Comparison of ENCODE assay signal across 9 cellular contexts in the genomic region with DNA sequence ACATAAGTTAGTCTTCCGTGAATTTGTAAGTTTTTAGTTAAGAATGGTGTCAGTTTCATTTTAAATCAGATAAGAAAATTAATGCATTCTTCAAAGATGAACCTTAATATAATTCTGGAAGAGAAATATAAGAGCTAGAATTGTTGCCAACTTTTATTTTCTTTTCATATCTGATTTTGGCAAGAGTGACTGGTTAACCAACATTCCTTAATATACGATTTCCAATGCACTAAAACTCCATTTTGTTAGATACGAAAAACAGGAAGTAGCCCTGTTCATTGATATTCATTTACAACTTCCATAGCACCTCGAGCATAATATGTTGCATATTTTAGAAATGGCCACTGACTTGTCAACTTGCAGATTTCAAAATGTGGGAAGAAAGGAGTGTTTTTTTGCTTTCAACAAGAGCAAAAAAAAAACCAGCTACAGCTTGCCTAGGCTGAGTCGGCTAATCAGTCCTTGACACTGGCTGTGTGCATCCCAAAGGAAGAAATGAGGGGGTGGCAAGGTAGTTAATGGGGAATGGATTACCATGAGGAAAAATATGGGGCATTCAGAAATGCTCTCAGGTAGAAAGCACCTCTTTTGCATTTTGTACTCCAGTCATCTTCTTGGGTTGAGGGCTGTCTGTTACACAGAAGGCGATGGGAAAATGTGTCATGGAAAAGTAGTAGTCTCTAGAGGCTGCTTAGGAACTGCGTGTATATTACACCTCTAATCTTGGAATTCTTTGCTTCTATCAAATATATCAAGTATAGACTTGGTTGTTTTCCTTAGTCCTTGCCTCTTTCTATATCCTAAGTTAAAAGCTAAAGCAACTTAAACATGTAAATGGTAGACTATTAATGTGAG. TPM values are rescaled to one million over a fixed set of nuclear protein-coding genes. Genes with fewer than 3 reads are reported as not detected.
A peak's percentile ranks its signal among the peaks of the same experiment; 100 is the strongest.
DNase-seq lines count a peak whose midpoint lies in the region; ATAC-seq and TF ChIP-seq lines count a peak whose summit lies in the region.
"Had no signal": no experiment of that assay in that cellular context is flagged by ENCODE, and none has a peak within 500 bp of the region (broad histone marks: within the 10 kb centered on the region; RNA-seq: fewer than 3 reads in every experiment).

No MANE protein-coding gene starts in this region.

- DNase-seq in activated T-cell treated with anti-CD3 and anti-CD28 coated beads, Interleukin-2, amount 50 U/mL, for 72 hours = no peak
- no peak for DNase-seq in activated T-cell treated with anti-CD3 and anti-CD28 coated beads, Interleukin-2, amount 50 U/mL, for 48 hours
- no peak for DNase-seq in activated B cell treated with CpG ODN at 0.5 μM for 24 hours
- DNase-seq in iris pigment epithelial cell (ENCODE audit: low read depth) = peak; percentile 17
- DNase-seq in testis = no peak
- no peak for DNase-seq in NCI-H510A treated with DMSO at 0.1 percent for 48 hours (lab: John Stamatoyannopoulos, UW)
- no peak for DNase-seq in NCI-H146 treated with DMSO at 0.1 percent for 48 hours (lab: John Stamatoyannopoulos, UW; ENCODE audit: unreplicated experiment)
- no peak for DNase-seq in NCI-H2227 (lab: John Stamatoyannopoulos, UW; ENCODE audit: unreplicated experiment)
- DNase-seq: activated CD4-positive, alpha-beta T cell treated with anti-CD3 and anti-CD28 coated beads, Interleukin-2, amount 50 U/mL, for 48 hours had no signal

- no peak for ATAC-seq in activated T-cell treated with anti-CD3 and anti-CD28 coated beads, Interleukin-2, amount 50 U/mL, for 72 hours (replicated peaks in 1 of 2)
- ATAC-seq in activated B cell treated with CpG ODN at 0.5 μM for 24 hours (ENCODE audit: low read depth) = no peak

- no peaks in the 10 kb centered on the region for H3K27me3 Mint-ChIP-seq in activated T-cell treated with anti-CD3 and anti-CD28 coated beads, Interleukin-2, amount 50 U/mL, for 72 hours (ENCODE audit: low read depth)
- H3K27me3 Mint-ChIP-seq in activated B cell treated with CpG ODN at 0.5 μM for 24 hours = no peaks in the 10 kb centered on the region

- no peaks in the 10 kb centered on the region for H3K9me3 ChIP-seq in testis

- peaks cover 0 to 4% of the 10 kb centered on the region in 2 donors for H3K36me3 Mint-ChIP-seq in activated T-cell treated with anti-CD3 and anti-CD28 coated beads, Interleukin-2, amount 50 U/mL, for 72 hours (ENCODE audit: insufficient read depth in 2 of 2)
- peaks cover 47% of the 10 kb centered on the region for H3K36me3 Mint-ChIP-seq in activated B cell treated with CpG ODN at 0.5 μM for 24 hours (ENCODE audit: low read depth)

- H3K4me3 Mint-ChIP-seq in activated T-cell treated with anti-CD3 and anti-CD28 coated beads, Interleukin-2, amount 50 U/mL, for 72 hours = peak overlapping the region; percentile 73 to 84
- peak overlapping the region; percentile 82 for H3K4me3 Mint-ChIP-seq in activated B cell treated with CpG ODN at 0.5 μM for 24 hours

- peaks cover 46% of the 10 kb centered on the region for H3K4me1 Mint-ChIP-seq in activated T-cell treated with anti-CD3 and anti-CD28 coated beads, Interleukin-2, amount 50 U/mL, for 72 hours (ENCODE audit: low read depth)
- peaks cover 61% of the 10 kb centered on the region for H3K4me1 Mint-ChIP-seq in activated B cell treated with CpG ODN at 0.5 μM for 24 hours

- no peaks in the 10 kb centered on the region for H3K36me3 ChIP-seq in testis (ENCODE audit: low read depth, missing control alignments)

- TF ChIP-seq CTCF in activated B cell treated with CpG ODN at 0.5 μM for 24 hours (IDR thresholded peaks at IDR 0.05) = no peak
- TF ChIP-seq CTCF in testis (IDR thresholded peaks at IDR 0.05) = no peak

- POLR2A ChIA-PET in activated B cell treated with CpG ODN at 0.5 μM for 24 hours (lab: Charles Lee) = interaction anchor here (0.6 to 3.0 kb wide), 16 partner anchors 9 to 407 kb away, joined by 3 to 25 read pairs (median 4); no protein-coding TSS in a partner anchor

- intact Hi-C loops in activated B cell treated with CpG ODN at 0.5 μM for 24 hours (cut with micrococcal nuclease) = loop anchor here (5.0 to 10.0 kb wide), 2 partner anchors 57 to 1284 kb away; a partner anchor contains a TSS
- intact Hi-C loops in testis (cut with DNase I; ENCODE audit: low total_unique reads) = no loop called here

- H3K9me3 Mint-ChIP-seq in activated T-cell treated with anti-CD3 and anti-CD28 coated beads, Interleukin-2, amount 50 U/mL, for 72 hours = no peaks in the 10 kb centered on the region
- H3K9me3 Mint-ChIP-seq in activated B cell treated with CpG ODN at 0.5 μM for 24 hours = no peaks in the 10 kb centered on the region

- H3K4me3 ChIP-seq in testis = no peak overlapping the region

- no peaks in the 10 kb centered on the region for H3K27me3 ChIP-seq in testis

- CTCF ChIA-PET in activated B cell treated with CpG ODN at 0.5 μM for 24 hours (lab: Charles Lee) = interaction anchor here (0.5 to 3.5 kb wide), 5 partner anchors 10 to 548 kb away, joined by 3 to 18 read pairs (median 5); no protein-coding TSS in a partner anchor

- TF ChIP-seq POLR2A in testis (IDR thresholded peaks at IDR 0.05) = no peak

- peak overlapping the region; percentile 94 for H3K27ac Mint-ChIP-seq in activated T-cell treated with anti-CD3 and anti-CD28 coated beads, Interleukin-2, amount 50 U/mL, for 72 hours
- peak overlapping the region; percentile 94 for H3K27ac Mint-ChIP-seq in activated B cell treated with CpG ODN at 0.5 μM for 24 hours

- H3K4me1 ChIP-seq in testis = peaks cover 5% of the 10 kb centered on the region

- H3K27ac ChIP-seq in testis = peak overlapping the region; percentile 56 to 97

- WGBS in testis, 2 donors = 34 to 41% methylated on average over 7 of the region's 7 CpGs

RNA-seq across cellular contexts. Expression of a gene that starts 3.9 kb away (rescaled TPM):
- total RNA-seq in activated T-cell treated with anti-CD3 and anti-CD28 coated beads, Interleukin-2, amount 50 U/mL, for 72 hours = 10 to 100 TPM; 21.4 to 21.8 TPM
- total RNA-seq in activated B cell treated with CpG ODN at 0.5 μM for 24 hours = 92.8 and 102 TPM in 2 replicates
- 10 to 100 TPM; 42.5 to 52.0 TPM for total RNA-seq in testis
- 20.4 TPM for polyA plus RNA-seq in testis (ENCODE audit: insufficient read depth, low read depth, low replicate concordance)
